1 cellular context compared by ENCODE assay signal in the genomic region with DNA sequence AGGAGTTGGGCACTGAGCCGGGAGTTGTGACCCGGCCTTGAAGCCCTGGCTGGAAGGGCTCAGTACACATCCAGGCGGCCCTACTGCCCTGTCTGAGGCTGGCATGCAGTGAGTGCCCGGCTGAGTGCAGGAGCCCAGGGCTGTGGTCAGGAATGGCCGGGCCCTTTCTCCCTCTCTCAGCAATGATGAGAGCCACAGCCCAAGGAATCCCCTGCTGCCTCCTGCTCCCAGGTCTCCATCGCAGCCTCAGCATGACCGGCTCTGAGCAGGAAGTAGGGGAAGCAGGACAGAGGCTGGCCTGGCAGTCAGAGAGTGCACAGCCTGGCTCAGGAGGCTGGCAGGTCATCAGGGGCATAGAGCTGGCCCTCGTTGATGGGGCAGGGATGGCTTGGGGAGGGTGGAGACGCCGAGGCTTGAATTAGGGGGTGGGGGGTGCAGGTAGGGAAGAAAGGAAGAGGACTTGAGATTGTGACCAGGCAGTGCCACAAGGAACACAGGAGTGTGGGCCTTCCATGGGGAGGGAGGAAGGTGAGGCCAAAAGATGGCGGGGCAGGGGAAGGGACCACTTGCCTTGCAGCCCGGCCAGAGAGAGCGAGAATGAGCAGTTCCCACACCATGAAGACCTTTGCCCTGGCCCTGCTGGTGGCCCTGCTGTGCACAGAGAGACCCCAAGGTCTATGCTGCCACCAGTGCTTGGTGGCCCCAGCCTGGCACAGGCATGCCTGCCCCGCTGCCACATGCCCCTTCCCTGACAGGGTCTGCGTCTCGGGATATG.
TF ChIP-seq lines count a peak whose summit lies in the region.

No MANE protein-coding gene starts in this region.

TF ChIP-seq in H1, 55 proteins besides CTCF, POLR2A, EP300 and RAD21:
- TF ChIP-seq, protein P1, sequence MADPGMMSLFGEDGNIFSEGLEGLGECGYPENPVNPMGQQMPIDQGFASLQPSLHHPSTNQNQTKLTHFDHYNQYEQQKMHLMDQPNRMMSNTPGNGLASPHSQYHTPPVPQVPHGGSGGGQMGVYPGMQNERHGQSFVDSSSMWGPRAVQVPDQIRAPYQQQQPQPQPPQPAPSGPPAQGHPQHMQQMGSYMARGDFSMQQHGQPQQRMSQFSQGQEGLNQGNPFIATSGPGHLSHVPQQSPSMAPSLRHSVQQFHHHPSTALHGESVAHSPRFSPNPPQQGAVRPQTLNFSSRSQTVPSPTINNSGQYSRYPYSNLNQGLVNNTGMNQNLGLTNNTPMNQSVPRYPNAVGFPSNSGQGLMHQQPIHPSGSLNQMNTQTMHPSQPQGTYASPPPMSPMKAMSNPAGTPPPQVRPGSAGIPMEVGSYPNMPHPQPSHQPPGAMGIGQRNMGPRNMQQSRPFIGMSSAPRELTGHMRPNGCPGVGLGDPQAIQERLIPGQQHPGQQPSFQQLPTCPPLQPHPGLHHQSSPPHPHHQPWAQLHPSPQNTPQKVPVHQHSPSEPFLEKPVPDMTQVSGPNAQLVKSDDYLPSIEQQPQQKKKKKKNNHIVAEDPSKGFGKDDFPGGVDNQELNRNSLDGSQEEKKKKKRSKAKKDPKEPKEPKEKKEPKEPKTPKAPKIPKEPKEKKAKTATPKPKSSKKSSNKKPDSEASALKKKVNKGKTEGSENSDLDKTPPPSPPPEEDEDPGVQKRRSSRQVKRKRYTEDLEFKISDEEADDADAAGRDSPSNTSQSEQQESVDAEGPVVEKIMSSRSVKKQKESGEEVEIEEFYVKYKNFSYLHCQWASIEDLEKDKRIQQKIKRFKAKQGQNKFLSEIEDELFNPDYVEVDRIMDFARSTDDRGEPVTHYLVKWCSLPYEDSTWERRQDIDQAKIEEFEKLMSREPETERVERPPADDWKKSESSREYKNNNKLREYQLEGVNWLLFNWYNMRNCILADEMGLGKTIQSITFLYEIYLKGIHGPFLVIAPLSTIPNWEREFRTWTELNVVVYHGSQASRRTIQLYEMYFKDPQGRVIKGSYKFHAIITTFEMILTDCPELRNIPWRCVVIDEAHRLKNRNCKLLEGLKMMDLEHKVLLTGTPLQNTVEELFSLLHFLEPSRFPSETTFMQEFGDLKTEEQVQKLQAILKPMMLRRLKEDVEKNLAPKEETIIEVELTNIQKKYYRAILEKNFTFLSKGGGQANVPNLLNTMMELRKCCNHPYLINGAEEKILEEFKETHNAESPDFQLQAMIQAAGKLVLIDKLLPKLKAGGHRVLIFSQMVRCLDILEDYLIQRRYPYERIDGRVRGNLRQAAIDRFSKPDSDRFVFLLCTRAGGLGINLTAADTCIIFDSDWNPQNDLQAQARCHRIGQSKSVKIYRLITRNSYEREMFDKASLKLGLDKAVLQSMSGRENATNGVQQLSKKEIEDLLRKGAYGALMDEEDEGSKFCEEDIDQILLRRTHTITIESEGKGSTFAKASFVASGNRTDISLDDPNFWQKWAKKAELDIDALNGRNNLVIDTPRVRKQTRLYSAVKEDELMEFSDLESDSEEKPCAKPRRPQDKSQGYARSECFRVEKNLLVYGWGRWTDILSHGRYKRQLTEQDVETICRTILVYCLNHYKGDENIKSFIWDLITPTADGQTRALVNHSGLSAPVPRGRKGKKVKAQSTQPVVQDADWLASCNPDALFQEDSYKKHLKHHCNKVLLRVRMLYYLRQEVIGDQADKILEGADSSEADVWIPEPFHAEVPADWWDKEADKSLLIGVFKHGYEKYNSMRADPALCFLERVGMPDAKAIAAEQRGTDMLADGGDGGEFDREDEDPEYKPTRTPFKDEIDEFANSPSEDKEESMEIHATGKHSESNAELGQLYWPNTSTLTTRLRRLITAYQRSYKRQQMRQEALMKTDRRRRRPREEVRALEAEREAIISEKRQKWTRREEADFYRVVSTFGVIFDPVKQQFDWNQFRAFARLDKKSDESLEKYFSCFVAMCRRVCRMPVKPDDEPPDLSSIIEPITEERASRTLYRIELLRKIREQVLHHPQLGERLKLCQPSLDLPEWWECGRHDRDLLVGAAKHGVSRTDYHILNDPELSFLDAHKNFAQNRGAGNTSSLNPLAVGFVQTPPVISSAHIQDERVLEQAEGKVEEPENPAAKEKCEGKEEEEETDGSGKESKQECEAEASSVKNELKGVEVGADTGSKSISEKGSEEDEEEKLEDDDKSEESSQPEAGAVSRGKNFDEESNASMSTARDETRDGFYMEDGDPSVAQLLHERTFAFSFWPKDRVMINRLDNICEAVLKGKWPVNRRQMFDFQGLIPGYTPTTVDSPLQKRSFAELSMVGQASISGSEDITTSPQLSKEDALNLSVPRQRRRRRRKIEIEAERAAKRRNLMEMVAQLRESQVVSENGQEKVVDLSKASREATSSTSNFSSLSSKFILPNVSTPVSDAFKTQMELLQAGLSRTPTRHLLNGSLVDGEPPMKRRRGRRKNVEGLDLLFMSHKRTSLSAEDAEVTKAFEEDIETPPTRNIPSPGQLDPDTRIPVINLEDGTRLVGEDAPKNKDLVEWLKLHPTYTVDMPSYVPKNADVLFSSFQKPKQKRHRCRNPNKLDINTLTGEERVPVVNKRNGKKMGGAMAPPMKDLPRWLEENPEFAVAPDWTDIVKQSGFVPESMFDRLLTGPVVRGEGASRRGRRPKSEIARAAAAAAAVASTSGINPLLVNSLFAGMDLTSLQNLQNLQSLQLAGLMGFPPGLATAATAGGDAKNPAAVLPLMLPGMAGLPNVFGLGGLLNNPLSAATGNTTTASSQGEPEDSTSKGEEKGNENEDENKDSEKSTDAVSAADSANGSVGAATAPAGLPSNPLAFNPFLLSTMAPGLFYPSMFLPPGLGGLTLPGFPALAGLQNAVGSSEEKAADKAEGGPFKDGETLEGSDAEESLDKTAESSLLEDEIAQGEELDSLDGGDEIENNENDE (IDR thresholded peaks at IDR 0.05; ENCODE audit: insufficient replicate concordance, low read length): no peak
- TF ChIP-seq JUN (IDR thresholded peaks at IDR 0.05; ENCODE audit: low read depth, low read length): no peak
- no peak for TF ChIP-seq KDM1A (IDR thresholded peaks at IDR 0.05; ENCODE audit: borderline replicate concordance, low read length)
- TF ChIP-seq CREB1 (IDR thresholded peaks at IDR 0.05): no peak
- no peak for TF ChIP-seq POU5F1 (IDR thresholded peaks at IDR 0.05; ENCODE audit: low read depth, low read length)
- no peak for TF ChIP-seq SIN3A (conservative IDR thresholded peaks at IDR 0.05 in 1 of 2, IDR thresholded peaks at IDR 0.05 in 1 of 2; ENCODE audit: low read depth in 1 of 2, low read length in 2 of 2)
- TF ChIP-seq ZNF274 (IDR thresholded peaks at IDR 0.05; ENCODE audit: borderline replicate concordance, extremely low read depth, low read length): no peak
- TF ChIP-seq NRF1 (IDR thresholded peaks at IDR 0.05; ENCODE audit: low read depth, low read length): no peak
- no peak for TF ChIP-seq BCL11A (IDR thresholded peaks at IDR 0.05; ENCODE audit: low read depth in 2 of 2, low read length in 2 of 2)
- TF ChIP-seq CBX8 (IDR thresholded peaks at IDR 0.05; ENCODE audit: borderline replicate concordance, low read depth, low read length): no peak
- TF ChIP-seq SIRT6 (IDR thresholded peaks at IDR 0.05; ENCODE audit: low read length): no peak
